7 cellular contexts compared by ENCODE assay signal in the genomic region with DNA sequence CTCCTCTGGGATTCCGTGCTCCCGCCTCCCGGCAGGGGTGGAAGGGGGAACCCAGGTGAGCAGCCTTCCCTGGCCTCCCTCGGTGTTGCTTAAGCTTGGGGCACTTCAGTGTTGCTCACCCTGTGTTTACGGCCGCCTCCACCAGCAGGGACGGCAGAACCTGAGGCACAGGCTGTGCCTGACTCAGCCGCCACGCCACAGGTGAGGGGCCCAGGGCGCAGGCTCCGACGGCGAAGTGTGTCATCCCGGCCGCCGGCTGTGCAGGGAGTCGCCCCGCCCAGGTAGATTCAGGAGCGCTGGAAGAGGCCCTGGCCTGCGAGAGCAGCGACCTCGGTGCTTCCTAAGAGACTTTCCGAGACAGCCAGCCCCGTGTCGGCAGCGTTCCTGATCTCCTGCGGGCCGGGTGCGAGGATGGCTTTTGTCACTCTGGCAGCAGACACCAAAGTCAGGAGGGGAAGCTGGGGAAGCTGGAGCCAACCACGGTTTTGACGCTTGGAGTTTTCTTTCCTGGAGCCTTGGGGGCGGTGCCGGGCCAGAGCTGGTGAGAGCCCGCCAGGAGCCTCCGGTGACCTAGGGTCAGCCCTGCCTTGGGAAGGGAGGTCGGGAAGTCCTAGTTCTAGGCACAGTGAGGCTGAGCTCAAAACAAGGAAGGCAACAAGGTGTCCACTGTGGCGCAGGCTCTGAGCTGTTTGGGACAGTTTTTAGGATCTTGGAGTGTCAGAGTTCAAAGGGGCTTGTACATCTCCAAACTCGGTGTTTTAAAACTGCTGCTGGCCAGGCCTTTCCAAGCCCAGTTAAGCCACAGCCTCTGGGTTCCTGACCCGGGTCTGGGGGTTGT. TPM values are rescaled to one million over a fixed set of nuclear protein-coding genes. Genes with fewer than 3 reads are reported as not detected.
DNase-seq lines count a peak whose midpoint lies in the region; ATAC-seq and TF ChIP-seq lines count a peak whose summit lies in the region.

No MANE protein-coding gene starts in this region.

- TF ChIP-seq CTCF in brain microvascular endothelial cell (IDR thresholded peaks at IDR 0.05; ENCODE audit: low read depth, low read length, missing control alignments) = no peak

- peaks cover 49% of the 10 kb centered on the region for H3K79me2 ChIP-seq in mesendoderm (ENCODE audit: control insufficient read depth, insufficient read depth, low read length)

- peak overlapping the region; percentile 80; the same call in 1 of the 2 replicates for H3K27ac ChIP-seq in HUES6 (ENCODE audit: low read depth, low read length)
- peak overlapping the region; percentile 55 for H3K27ac ChIP-seq in mesendoderm (ENCODE audit: low read depth, low read length)
- H3K27ac ChIP-seq in brain microvascular endothelial cell = no peak overlapping the region

- no peak overlapping the region for H2BK120ac ChIP-seq in mesendoderm (ENCODE audit: low read depth, low read length)

- H3K36me3 ChIP-seq in HUES6 (ENCODE audit: control insufficient read depth, insufficient read depth, low read length) = peaks cover 16% of the 10 kb centered on the region
- no peaks in the 10 kb centered on the region for H3K36me3 ChIP-seq in mesendoderm (ENCODE audit: control insufficient read depth, insufficient read depth, low read length)
- H3K36me3 ChIP-seq in brain microvascular endothelial cell (replicated peaks) = no peaks in the 10 kb centered on the region

- H3K4me2 ChIP-seq in mesendoderm (ENCODE audit: low read length) = peak overlapping the region; percentile 45

- peak overlapping the region; percentile 43 for H3K27ac Mint-ChIP-seq in T-helper 17 cell
- H3K27ac Mint-ChIP-seq in stimulated activated naive CD8-positive, alpha-beta T cell treated with anti-CD3 and anti-CD28 coated beads, Interleukin-15, amount 100 ng/mL, for 72 hours = no peak overlapping the region

- H3K18ac ChIP-seq in mesendoderm (ENCODE audit: low read length) = peak overlapping the region; percentile 75

- peak overlapping the region; percentile 97 for H3K23ac ChIP-seq in mesendoderm (ENCODE audit: low read length)

- H3K4me1 Mint-ChIP-seq in T-helper 17 cell = peaks cover 23% of the 10 kb centered on the region
- H3K4me1 Mint-ChIP-seq in stimulated activated naive CD8-positive, alpha-beta T cell treated with anti-CD3 and anti-CD28 coated beads, Interleukin-15, amount 100 ng/mL, for 72 hours = peaks cover 53% of the 10 kb centered on the region

- no peak overlapping the region for H4K8ac ChIP-seq in mesendoderm (ENCODE audit: low read depth, low read length)

- in situ Hi-C loops in T47D (cut with HindIII; ENCODE audit: low pct_unique_long_range_greater_than_20kb, low sequenced_read_pairs) = no loop called here
- in situ Hi-C loops in brain microvascular endothelial cell (cut with HindIII; ENCODE audit: low pct_ligation_motif_present, low sequenced_read_pairs) = no loop called here

- no peak overlapping the region for H4K5ac ChIP-seq in mesendoderm (ENCODE audit: low read length)

- peak overlapping the region; percentile 65 for H3K4ac ChIP-seq in mesendoderm (ENCODE audit: low read depth, low read length)

- no peaks in the 10 kb centered on the region for H3K36me3 Mint-ChIP-seq in T-helper 17 cell (ENCODE audit: low read depth)

- peaks cover 22% of the 10 kb centered on the region for H3K79me1 ChIP-seq in mesendoderm (ENCODE audit: low read length)

- ATAC-seq in T-helper 17 cell (no peak), HG02623 (IDR thresholded peaks at IDR 0.05; ENCODE audit: unreplicated experiment) (no peak)
- peak; percentile 45 for ATAC-seq in stimulated activated naive CD8-positive, alpha-beta T cell treated with anti-CD3 and anti-CD28 coated beads, Interleukin-15, amount 100 ng/mL, for 72 hours

- no peak overlapping the region for H2AK5ac ChIP-seq in mesendoderm (ENCODE audit: low read length)

- H2BK5ac ChIP-seq in mesendoderm (ENCODE audit: low read length) = peak overlapping the region; percentile 17

- peak overlapping the region; percentile 82 for H3K4me3 ChIP-seq in HUES6 (ENCODE audit: low read depth, low read length)
- no peak overlapping the region for H3K4me3 ChIP-seq in mesendoderm (ENCODE audit: low read length)
- no peak overlapping the region for H3K4me3 ChIP-seq in brain microvascular endothelial cell (ENCODE audit: low read depth, low read length)

- H3K56ac ChIP-seq in mesendoderm (ENCODE audit: low read length) = peak overlapping the region; percentile 81

- H3K27me3 Mint-ChIP-seq in T-helper 17 cell = no peaks in the 10 kb centered on the region
- no peaks in the 10 kb centered on the region for H3K27me3 Mint-ChIP-seq in stimulated activated naive CD8-positive, alpha-beta T cell treated with anti-CD3 and anti-CD28 coated beads, Interleukin-15, amount 100 ng/mL, for 72 hours

- peak overlapping the region; percentile 69 for H3K4me3 Mint-ChIP-seq in T-helper 17 cell
- H3K4me3 Mint-ChIP-seq in stimulated activated naive CD8-positive, alpha-beta T cell treated with anti-CD3 and anti-CD28 coated beads, Interleukin-15, amount 100 ng/mL, for 72 hours = peak overlapping the region; percentile 85

- no CpG with 5 or more reads among the region's 39 CpGs for WGBS in mesendoderm (ENCODE audit: extremely low coverage, insufficient coverage, low lambda C conversion rate)

- H3K9me3 ChIP-seq in HUES6 (ENCODE audit: control insufficient read depth, insufficient read depth, low read depth, low read length) (no peaks in the 10 kb centered on the region), T-helper 17 cell (ENCODE audit: control insufficient read depth, low read length, poor library complexity, severe bottlenecking) (no peaks in the 10 kb centered on the region)

- H2BK15ac ChIP-seq in mesendoderm (replicated peaks; ENCODE audit: low read depth) = no peak overlapping the region

- H3K4me1 ChIP-seq in HUES6 (ENCODE audit: control insufficient read depth, insufficient read depth, low read length) (peaks cover 40% of the 10 kb centered on the region), mesendoderm (ENCODE audit: control insufficient read depth, low read depth, low read length) (peaks cover 18% of the 10 kb centered on the region)

- H3K27me3 ChIP-seq in HUES6 (ENCODE audit: control insufficient read depth, insufficient read depth, low read length) (no peaks in the 10 kb centered on the region), mesendoderm (ENCODE audit: insufficient read depth, low read length, poor library complexity) (no peaks in the 10 kb centered on the region), brain microvascular endothelial cell (replicated peaks) (peaks cover 3% of the 10 kb centered on the region)

- H3K9ac ChIP-seq in HUES6 (ENCODE audit: low read length) (peak overlapping the region; percentile 81), mesendoderm (ENCODE audit: low read length) (peak overlapping the region; percentile 71)

- DNase-seq in T-helper 17 cell = peak in 1 of 3 donors; percentile 20
- DNase-seq in T47D (ENCODE audit: low read depth in 1 of 2, low spot score in 1 of 2) = peak; percentile 92 to 94
- DNase-seq in mesendoderm = peak; percentile 86
- peak; percentile 72 to 77 for DNase-seq in stimulated activated naive CD8-positive, alpha-beta T cell treated with anti-CD3 and anti-CD28 coated beads, Interleukin-15, amount 100 ng/mL, for 72 hours
- no peak for DNase-seq in brain microvascular endothelial cell

- H3K9me3 Mint-ChIP-seq in stimulated activated naive CD8-positive, alpha-beta T cell treated with anti-CD3 and anti-CD28 coated beads, Interleukin-15, amount 100 ng/mL, for 72 hours = no peaks in the 10 kb centered on the region

RNA-seq across cellular contexts. Expression of gene GSE1, which starts 2.1 kb away (rescaled TPM):
- 10 to 100 TPM; 39.1 to 40.9 TPM for total RNA-seq in T-helper 17 cell
- 16.7 TPM for polyA plus RNA-seq in mesendoderm (2013, experiment 1 of 2)
- polyA plus RNA-seq in mesendoderm (2013, experiment 2 of 2) = 17.3 TPM
